24 cellular contexts compared by ENCODE assay signal in genomic region chr6:140546640-140547039, GRCh38.
DNase-seq lines count a peak whose midpoint lies in the region; ATAC-seq, FAIRE-seq and TF ChIP-seq lines count a peak whose summit lies in the region.
"Had no signal": no experiment of that assay in that cellular context is flagged by ENCODE, and none has a peak within 500 bp of the region (broad histone marks: within the 10 kb centered on the region; RNA-seq: fewer than 3 reads in every experiment).

No MANE protein-coding gene starts in this region.

- no peaks in the 10 kb centered on the region for H4K20me1 ChIP-seq in fibroblast of lung (ENCODE audit: control insufficient read depth, extremely low read depth, insufficient read depth, low read length)

- H3K27ac ChIP-seq in fibroblast of lung (ENCODE audit: insufficient read depth, low read length) (no peak overlapping the region), left lung (no peak overlapping the region)
- H3K27ac ChIP-seq: adrenal gland, hepatocyte, lower lobe of right lung had no signal

- no peak for FAIRE-seq in GM12892 (lab: Jason Lieb, UNC)
- FAIRE-seq: endothelial cell of umbilical vein, islet of Langerhans had no signal

- no peak for ATAC-seq in left lung
- ATAC-seq: lower lobe of right lung; stimulated activated naive CD8-positive, alpha-beta T cell treated with anti-CD3 and anti-CD28 coated beads, Interleukin-15, Interleukin-2, amounts not matched to agents 100 U/mL and 50 U/mL, for 24 hours had no signal

- no peak overlapping the region for H3K9ac ChIP-seq in fibroblast of lung (ENCODE audit: insufficient read depth, low read length)
- H3K9ac ChIP-seq in skeletal muscle satellite cell (ENCODE audit: low read depth, low read length): peak overlapping the region; percentile 12

- peak overlapping the region; percentile 8 for H3K4me2 ChIP-seq in fibroblast of lung (ENCODE audit: extremely low read depth, insufficient read depth, low read length)
- no peak overlapping the region for H3K4me2 ChIP-seq in skeletal muscle satellite cell (ENCODE audit: low read length)
- H3K4me2 ChIP-seq: hepatocyte had no signal

- H3K9me3 ChIP-seq in fibroblast of lung (ENCODE audit: control insufficient read depth, insufficient read depth, low read depth, low read length): no peaks in the 10 kb centered on the region
- no peaks in the 10 kb centered on the region for H3K9me3 ChIP-seq in skeletal muscle satellite cell (replicated peaks; ENCODE audit: low read length)
- H3K9me3 ChIP-seq in left lung: no peaks in the 10 kb centered on the region
- H3K9me3 ChIP-seq: adrenal gland, lower lobe of right lung had no signal

- H3K27me3 ChIP-seq in fibroblast of lung (ENCODE audit: control insufficient read depth, insufficient read depth, low read length) (no peaks in the 10 kb centered on the region), skeletal muscle satellite cell (ENCODE audit: control insufficient read depth, insufficient read depth, low read length) (no peaks in the 10 kb centered on the region), left lung (no peaks in the 10 kb centered on the region)
- H3K27me3 ChIP-seq: adrenal gland, hepatocyte had no signal

- no peak overlapping the region for H3K4me3 ChIP-seq in fibroblast of lung (replicated peaks in 1 of 4; ENCODE audit: control extremely low read depth in 1 of 4, insufficient read depth in 1 of 4, low read depth in 3 of 4, low read length in 4 of 4)
- no peak overlapping the region for H3K4me3 ChIP-seq in skeletal muscle satellite cell (ENCODE audit: low read length)
- no peak overlapping the region for H3K4me3 ChIP-seq in left lung
- H3K4me3 ChIP-seq: adrenal gland, hepatocyte, lower lobe of right lung had no signal

- TF ChIP-seq POLR2A in GM12892 (IDR thresholded peaks at IDR 0.05; ENCODE audit: low read depth, low read length): no peak

- H2AFZ ChIP-seq in fibroblast of lung (ENCODE audit: low read length): no peak overlapping the region
- H2AFZ ChIP-seq: hepatocyte had no signal

- TF ChIP-seq CTCF in fibroblast of lung (conservative IDR thresholded peaks at IDR 0.05 in 1 of 2, IDR thresholded peaks at IDR 0.05 in 1 of 2; ENCODE audit: low read depth in 1 of 2, low read length in 2 of 2): no peak
- TF ChIP-seq CTCF in left lung (IDR thresholded peaks at IDR 0.05): no peak

- H3K79me2 ChIP-seq in fibroblast of lung (ENCODE audit: control insufficient read depth, insufficient read depth, low read length): no peaks in the 10 kb centered on the region
- H3K79me2 ChIP-seq: hepatocyte had no signal

- intact Hi-C loops in left lung (cut with DNase I): no loop called here

- H3K4me1 ChIP-seq in fibroblast of lung (ENCODE audit: control insufficient read depth, extremely low read depth, insufficient read depth, low read length) (no peaks in the 10 kb centered on the region), skeletal muscle satellite cell (ENCODE audit: control insufficient read depth, insufficient read depth, low read length) (peaks cover 13% of the 10 kb centered on the region), left lung (no peaks in the 10 kb centered on the region)
- H3K4me1 ChIP-seq: adrenal gland, lower lobe of right lung had no signal

- H3K36me3 ChIP-seq in fibroblast of lung (ENCODE audit: control insufficient read depth, insufficient read depth, low read length) (no peaks in the 10 kb centered on the region), skeletal muscle satellite cell (ENCODE audit: insufficient read depth, low read length) (no peaks in the 10 kb centered on the region), left lung (no peaks in the 10 kb centered on the region)
- H3K36me3 ChIP-seq: adrenal gland, lower lobe of right lung had no signal

- DNase-seq in GM04504 (ENCODE audit: low read depth) (peak; percentile 50), RPMI7951 (ENCODE audit: low read depth) (peak; percentile 15), fibroblast of lung (ENCODE audit: low read depth in 2 of 2) (peak; percentile 65 to 77), left lung (no peak), GM12892 (ENCODE audit: insufficient read length) (no peak), NCI-H2227 treated with DMSO at 0.1 percent for 48 hours (lab: John Stamatoyannopoulos, UW) (no peak)
- DNase-seq: activated CD4-positive, alpha-beta memory T cell treated with anti-CD3 and anti-CD28 coated beads for 36 hours; activated effector memory CD4-positive, alpha-beta T cell treated with anti-CD3 and anti-CD28 coated beads, Interleukin-2, amount 50 U/mL, for 16 hours; adrenal gland; caudate nucleus; dermis blood vessel endothelial cell; DMS79; lower lobe of right lung; NCI-H146; NCI-H2171; NCI-H526 treated with DMSO at 0.1 percent for 48 hours; stimulated activated CD4-positive, alpha-beta T cell treated with anti-CD3 and anti-CD28 coated beads, Interleukin-12 subunit alpha, Interleukin-12 subunit beta, amount 100 ng/mL, for 4 hours; stimulated activated CD4-positive, alpha-beta T cell treated with anti-CD3 and anti-CD28 coated beads, Interleukin-4, amount 100 ng/mL, for 4 hours; stimulated activated naive CD8-positive, alpha-beta T cell treated with anti-CD3 and anti-CD28 coated beads, Interleukin-15, Interleukin-2, amounts not matched to agents 100 U/mL and 50 U/mL, for 24 hours; T1000 had no signal

Comparison
In these comparisons a context has a peak if more than half of its experiments do, and no peak if none do; other contexts are left out.
1. DNase-seq: peak in GM04504 (single experiment), RPMI7951 (single experiment) and fibroblast of lung (2 of 2); none in left lung (0 of 2), GM12892 (single experiment) and NCI-H2227 treated with DMSO at 0.1 percent for 48 hours (single experiment).